Comparison of ENCODE assay signal across 8 cellular contexts in the genomic region with DNA sequence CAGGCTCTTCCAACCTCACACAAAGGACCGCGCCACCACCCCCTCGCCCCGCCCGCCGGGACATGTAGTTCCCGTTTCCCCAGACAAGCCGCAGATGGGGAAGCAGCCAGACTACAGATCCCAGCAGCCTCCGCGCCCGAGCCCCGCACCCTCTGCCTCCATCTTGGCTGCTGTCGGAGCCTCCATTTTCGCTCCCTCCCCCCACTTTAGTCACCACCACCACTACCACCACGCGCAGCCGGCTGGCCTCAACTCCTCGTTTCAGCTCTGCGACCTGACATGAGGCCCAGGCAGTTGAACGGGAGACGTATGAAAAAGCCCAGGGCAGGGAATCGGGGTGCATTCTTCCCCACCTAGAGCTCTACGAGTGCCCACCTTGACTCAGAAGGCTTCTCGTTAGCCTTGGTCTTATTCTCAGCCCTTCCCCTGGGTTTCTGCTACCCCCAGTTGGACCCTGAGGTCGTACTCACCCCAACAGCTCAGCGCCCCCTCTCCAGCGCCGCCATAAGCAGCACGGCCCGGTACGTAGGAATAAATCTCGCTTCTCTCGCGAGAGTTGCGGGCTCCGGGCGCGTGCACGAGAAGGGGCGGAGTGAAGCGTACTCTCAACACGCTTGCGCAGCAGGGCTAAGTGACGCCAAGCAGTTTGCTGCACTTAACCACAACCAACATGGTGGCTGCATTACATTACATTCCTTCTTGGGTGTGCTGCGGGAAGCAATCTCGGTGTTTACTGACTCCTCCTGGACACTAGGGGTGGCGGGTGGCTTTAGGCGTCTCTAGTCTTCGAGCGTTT. TPM values are rescaled to one million over a fixed set of nuclear protein-coding genes. Genes with fewer than 3 reads are reported as not detected.
DNase-seq lines count a peak whose midpoint lies in the region; ATAC-seq and TF ChIP-seq lines count a peak whose summit lies in the region.

A gene (minus strand): TSS at position 530 of the 796 bp plus-strand sequence. CDS start 18,094 bp downstream, outside the sequence.

- H4K20me1 ChIP-seq in MM.1S (ENCODE audit: insufficient read depth, low read length), result peaks cover 21% of the 10 kb centered on the region

- H3K36me3 ChIP-seq in MM.1S (replicated peaks; ENCODE audit: insufficient read depth, low read length), result no peaks in the 10 kb centered on the region

- peak; percentile 96 for DNase-seq in GDM1 (lab: John Stamatoyannopoulos, UW)
- peak; percentile 98 for DNase-seq in HCEC 1CT
- peak; percentile 96 for DNase-seq in MM.1S
- DNase-seq in SIG-M5 (lab: John Stamatoyannopoulos, UW), result peak; percentile 58
- DNase-seq in activated gamma-delta T cell (lab: John Stamatoyannopoulos, UW), result peak; percentile 82
- DNase-seq in fibroblast of the aortic adventitia (ENCODE audit: low read depth), result peak; percentile 99
- peak; percentile 96 for DNase-seq in nephron progenitor cell
- peak; percentile 94 to 97 for DNase-seq in stimulated activated naive CD8-positive, alpha-beta T cell treated with anti-CD3 and anti-CD28 coated beads, Interleukin-15, amount 100 ng/mL, for 72 hours

- H3K9ac ChIP-seq in MM.1S (ENCODE audit: low read length), result peak within 1 kb of the TSS; percentile 99

- no peaks in the 10 kb centered on the region for H3K9me2 ChIP-seq in MM.1S (replicated peaks; ENCODE audit: insufficient read depth, low read length)

- TF ChIP-seq CTCF in MM.1S (IDR thresholded peaks at IDR 0.05; ENCODE audit: low read length) (peak; percentile 47), fibroblast of the aortic adventitia (IDR thresholded peaks at IDR 0.05; ENCODE audit: insufficient read depth, low read length) (peak; percentile 54), nephron progenitor cell (IDR thresholded peaks at IDR 0.05) (no peak)

- peaks cover 7% of the 10 kb centered on the region for H3K36me3 Mint-ChIP-seq in nephron progenitor cell (ENCODE audit: low read depth)

- peak; percentile 91 for ATAC-seq in stimulated activated naive CD8-positive, alpha-beta T cell treated with anti-CD3 and anti-CD28 coated beads, Interleukin-15, amount 100 ng/mL, for 72 hours

- H3K27me3 Mint-ChIP-seq in nephron progenitor cell (ENCODE audit: low read depth, poor library complexity), result peaks cover 7% of the 10 kb centered on the region
- H3K27me3 Mint-ChIP-seq in stimulated activated naive CD8-positive, alpha-beta T cell treated with anti-CD3 and anti-CD28 coated beads, Interleukin-15, amount 100 ng/mL, for 72 hours, result no peaks in the 10 kb centered on the region

- peaks cover 49% of the 10 kb centered on the region for H3K79me2 ChIP-seq in MM.1S (ENCODE audit: low read length)

- H3K27ac ChIP-seq in MM.1S (ENCODE audit: low read length), result peak within 1 kb of the TSS; percentile 92

- peak within 1 kb of the TSS; percentile 89 for H2AFZ ChIP-seq in MM.1S (ENCODE audit: low read length)

- H3K9me3 Mint-ChIP-seq in nephron progenitor cell, result peaks cover 12% of the 10 kb centered on the region
- peaks cover under 1 to 6% of the 10 kb centered on the region in 2 donors for H3K9me3 Mint-ChIP-seq in stimulated activated naive CD8-positive, alpha-beta T cell treated with anti-CD3 and anti-CD28 coated beads, Interleukin-15, amount 100 ng/mL, for 72 hours

- H3K27me3 ChIP-seq in MM.1S (replicated peaks; ENCODE audit: insufficient read depth, low read length), result no peaks in the 10 kb centered on the region

- peak within 1 kb of the TSS; percentile 82 for H3K4me2 ChIP-seq in MM.1S (ENCODE audit: low read depth, low read length)

- peaks cover 41% of the 10 kb centered on the region for H3K4me1 Mint-ChIP-seq in nephron progenitor cell
- peaks cover 51% of the 10 kb centered on the region for H3K4me1 Mint-ChIP-seq in stimulated activated naive CD8-positive, alpha-beta T cell treated with anti-CD3 and anti-CD28 coated beads, Interleukin-15, amount 100 ng/mL, for 72 hours

- no peaks in the 10 kb centered on the region for H3K9me3 ChIP-seq in MM.1S (replicated peaks; ENCODE audit: insufficient read depth, low read length)

- peak within 1 kb of the TSS; percentile 96 for H3K4me3 Mint-ChIP-seq in nephron progenitor cell
- peak within 1 kb of the TSS; percentile 95 to 97 for H3K4me3 Mint-ChIP-seq in stimulated activated naive CD8-positive, alpha-beta T cell treated with anti-CD3 and anti-CD28 coated beads, Interleukin-15, amount 100 ng/mL, for 72 hours

- H3K4me1 ChIP-seq in MM.1S (ENCODE audit: low read length), result peaks cover 18% of the 10 kb centered on the region; the same call in 1 of the 2 replicates

- H3K4me3 ChIP-seq in MM.1S (ENCODE audit: low read length) (peak within 1 kb of the TSS; percentile 99), fibroblast of the aortic adventitia (ENCODE audit: low read depth, low read length) (peak within 1 kb of the TSS; percentile 100)

- peak within 1 kb of the TSS; percentile 99 for H3K27ac Mint-ChIP-seq in nephron progenitor cell
- H3K27ac Mint-ChIP-seq in stimulated activated naive CD8-positive, alpha-beta T cell treated with anti-CD3 and anti-CD28 coated beads, Interleukin-15, amount 100 ng/mL, for 72 hours, result peak within 1 kb of the TSS; percentile 99 to 100

- peaks cover 19% of the 10 kb centered on the region for H3F3A ChIP-seq in MM.1S (ENCODE audit: insufficient read depth, low read length)

RNA-seq across cellular contexts. Expression of the gene that starts here (rescaled TPM):
- total RNA-seq in fibroblast of the aortic adventitia (ENCODE audit: low replicate concordance), result 670 and 845 TPM in 2 replicates

Comparison
In these comparisons a context has a peak if more than half of its experiments do, and no peak if none do; other contexts are left out.
1. Peak in every context shown above with its lines: DNase-seq, ATAC-seq, H3K4me3 ChIP-seq and H3K27ac ChIP-seq.